Comparison of ENCODE assay signal across 14 cellular contexts in the genomic region with DNA sequence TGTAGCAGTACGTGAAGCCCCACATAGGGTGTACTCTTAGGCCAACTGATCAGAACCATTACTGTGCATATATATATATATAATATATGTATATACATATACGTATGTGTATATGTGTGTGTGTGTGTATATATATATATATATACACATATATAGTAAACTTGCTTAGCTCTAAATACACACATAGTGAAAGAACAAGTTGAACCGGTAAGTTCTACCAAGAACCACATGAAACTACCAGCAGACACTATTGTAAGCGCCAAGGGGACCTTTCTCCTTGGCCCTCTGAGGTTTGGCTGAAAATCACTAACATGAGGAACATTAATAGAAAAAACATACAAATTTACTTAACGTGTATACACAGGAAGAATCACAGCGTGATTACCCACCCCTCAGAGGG. TPM values are rescaled to one million over a fixed set of nuclear protein-coding genes. Genes with fewer than 3 reads are reported as not detected.
A peak's percentile ranks its signal among the peaks of the same experiment; 100 is the strongest.
DNase-seq lines count a peak whose midpoint lies in the region; ATAC-seq and TF ChIP-seq lines count a peak whose summit lies in the region.
"Had no signal": no experiment of that assay in that cellular context is flagged by ENCODE, and none has a peak within 500 bp of the region (broad histone marks: within the 10 kb centered on the region; RNA-seq: fewer than 3 reads in every experiment).

No MANE protein-coding gene starts in this region.

- H3K27ac Mint-ChIP-seq in neural progenitor cell = no peak overlapping the region
- no peak overlapping the region for H3K27ac Mint-ChIP-seq in osteocyte (ENCODE audit: unreplicated experiment)
- H3K27ac Mint-ChIP-seq: activated CD4-positive, alpha-beta T cell treated with anti-CD3 and anti-CD28 coated beads for 36 hours; activated naive CD4-positive, alpha-beta T cell treated with anti-CD3 and anti-CD28 coated beads, Interleukin-2, amount 50 U/mL, for 24 hours had no signal

- H3K4me1 ChIP-seq in DOHH2 (ENCODE audit: control insufficient read depth, low read length) = peaks cover 23% of the 10 kb centered on the region
- no peaks in the 10 kb centered on the region for H3K4me1 ChIP-seq in NT2/D1 (ENCODE audit: insufficient read depth, insufficient read length)
- peaks cover 1% of the 10 kb centered on the region for H3K4me1 ChIP-seq in endocrine pancreas (ENCODE audit: control insufficient read depth, insufficient read depth, low read length)
- peaks cover 13% of the 10 kb centered on the region for H3K4me1 ChIP-seq in neural progenitor cell
- peaks cover 34% of the 10 kb centered on the region for H3K4me1 ChIP-seq in suprapubic skin

- H3K4me1 Mint-ChIP-seq in neural progenitor cell (peaks cover 11% of the 10 kb centered on the region), osteocyte (ENCODE audit: unreplicated experiment) (peaks cover 15% of the 10 kb centered on the region)

- H3K9me2 ChIP-seq in DOHH2 (replicated peaks; ENCODE audit: control insufficient read depth, low read length) = no peaks in the 10 kb centered on the region

- H3K27me3 ChIP-seq in DOHH2 (ENCODE audit: control insufficient read depth, low read length) (peaks cover 3% of the 10 kb centered on the region; the same call in 1 of the 2 replicates), NT2/D1 (ENCODE audit: insufficient read depth, insufficient read length) (no peaks in the 10 kb centered on the region), endocrine pancreas (ENCODE audit: control insufficient read depth, insufficient read depth, low read length) (no peaks in the 10 kb centered on the region), neural progenitor cell (no peaks in the 10 kb centered on the region), suprapubic skin (no peaks in the 10 kb centered on the region)

- no peaks in the 10 kb centered on the region for H3K9me3 Mint-ChIP-seq in neural progenitor cell
- H3K9me3 Mint-ChIP-seq in osteocyte (ENCODE audit: unreplicated experiment) = no peaks in the 10 kb centered on the region
- H3K9me3 Mint-ChIP-seq: activated naive CD4-positive, alpha-beta T cell treated with anti-CD3 and anti-CD28 coated beads, Interleukin-2, amount 50 U/mL, for 24 hours had no signal

- H3K9me3 ChIP-seq in DOHH2 (ENCODE audit: control insufficient read depth, insufficient read depth, low read length) (no peaks in the 10 kb centered on the region), NT2/D1 (ENCODE audit: insufficient read depth, low read length) (no peaks in the 10 kb centered on the region), endocrine pancreas (ENCODE audit: control insufficient read depth, low read length) (no peaks in the 10 kb centered on the region), neural progenitor cell (ENCODE audit: low read depth) (no peaks in the 10 kb centered on the region), suprapubic skin (no peaks in the 10 kb centered on the region)
- H3K9me3 ChIP-seq: left ventricle myocardium inferior had no signal

- H3K36me3 ChIP-seq in DOHH2 (ENCODE audit: control insufficient read depth, low read length) = peaks cover 8% of the 10 kb centered on the region
- peaks cover 6% of the 10 kb centered on the region for H3K36me3 ChIP-seq in NT2/D1 (ENCODE audit: insufficient read depth, insufficient read length, low read length)
- H3K36me3 ChIP-seq in endocrine pancreas (ENCODE audit: control insufficient read depth, insufficient read depth, low read length) = no peaks in the 10 kb centered on the region
- H3K36me3 ChIP-seq in neural progenitor cell = no peaks in the 10 kb centered on the region
- no peaks in the 10 kb centered on the region for H3K36me3 ChIP-seq in suprapubic skin
- H3K36me3 ChIP-seq: left ventricle myocardium inferior had no signal

- H4K20me1 ChIP-seq in DOHH2 (ENCODE audit: control insufficient read depth, insufficient read depth, low read depth, low read length) = peaks cover 5% of the 10 kb centered on the region; the same call in 1 of the 2 replicates
- peaks cover 4% of the 10 kb centered on the region for H4K20me1 ChIP-seq in neural progenitor cell (ENCODE audit: low read depth)

- H3K9ac ChIP-seq in NT2/D1 (ENCODE audit: insufficient read length, low read depth) = peak overlapping the region; percentile 91
- no peak overlapping the region for H3K9ac ChIP-seq in endocrine pancreas (ENCODE audit: control insufficient read depth, insufficient read depth, low read length)
- H3K9ac ChIP-seq in neural progenitor cell = no peak overlapping the region

- WGBS in suprapubic skin = 64% methylated on average over 6 of the region's 6 CpGs

- H3K36me3 Mint-ChIP-seq in neural progenitor cell = peaks cover 4% of the 10 kb centered on the region
- peaks cover 1% of the 10 kb centered on the region for H3K36me3 Mint-ChIP-seq in osteocyte (ENCODE audit: unreplicated experiment)

- no peak for TF ChIP-seq POLR2A in suprapubic skin (IDR thresholded peaks at IDR 0.05)

- TF ChIP-seq CTCF in DOHH2 (IDR thresholded peaks at IDR 0.05; ENCODE audit: low read depth, low read length, poor library complexity, severe bottlenecking) (no peak), neural progenitor cell (IDR thresholded peaks at IDR 0.05) (no peak), osteocyte (IDR thresholded peaks at IDR 0.05) (no peak), suprapubic skin (IDR thresholded peaks at IDR 0.05) (no peak)

- no peak overlapping the region for H3K4me3 Mint-ChIP-seq in neural progenitor cell
- H3K4me3 Mint-ChIP-seq in osteocyte (ENCODE audit: unreplicated experiment) = no peak overlapping the region
- H3K4me3 Mint-ChIP-seq: activated CD4-positive, alpha-beta T cell treated with anti-CD3 and anti-CD28 coated beads for 36 hours; activated naive CD4-positive, alpha-beta T cell treated with anti-CD3 and anti-CD28 coated beads, Interleukin-2, amount 50 U/mL, for 24 hours had no signal

- peak overlapping the region; percentile 97 for H3K4me3 ChIP-seq in DOHH2 (ENCODE audit: low read length)
- H3K4me3 ChIP-seq in NT2/D1 (ENCODE audit: insufficient read length, low read depth) = no peak overlapping the region
- peak overlapping the region; percentile 90 for H3K4me3 ChIP-seq in endocrine pancreas (ENCODE audit: control insufficient read depth, insufficient read depth, low read length)
- H3K4me3 ChIP-seq in neural progenitor cell = peak overlapping the region; percentile 79
- H3K4me3 ChIP-seq in suprapubic skin = no peak overlapping the region

- no peak overlapping the region for H3K27ac ChIP-seq in DOHH2 (ENCODE audit: low read depth, low read length)
- H3K27ac ChIP-seq in neural progenitor cell = no peak overlapping the region
- no peak overlapping the region for H3K27ac ChIP-seq in suprapubic skin

- ATAC-seq in HG03520 (IDR thresholded peaks at IDR 0.05; ENCODE audit: unreplicated experiment) = no peak
- ATAC-seq: activated CD4-positive, alpha-beta T cell treated with anti-CD3 and anti-CD28 coated beads for 36 hours had no signal

- no peak overlapping the region for H2AFZ ChIP-seq in neural progenitor cell (replicated peaks)

- H3F3A ChIP-seq in DOHH2 (ENCODE audit: control insufficient read depth, insufficient read depth) = no peaks in the 10 kb centered on the region
- H3F3A ChIP-seq in neural progenitor cell (ENCODE audit: low read depth) = peaks cover 18% of the 10 kb centered on the region

- H3K27me3 Mint-ChIP-seq in neural progenitor cell (ENCODE audit: insufficient read depth, low read depth) = no peaks in the 10 kb centered on the region
- no peaks in the 10 kb centered on the region for H3K27me3 Mint-ChIP-seq in osteocyte (ENCODE audit: unreplicated experiment)
- H3K27me3 Mint-ChIP-seq: activated CD4-positive, alpha-beta T cell treated with anti-CD3 and anti-CD28 coated beads for 36 hours; activated naive CD4-positive, alpha-beta T cell treated with anti-CD3 and anti-CD28 coated beads, Interleukin-2, amount 50 U/mL, for 24 hours had no signal

- DNase-seq in NT2/D1 (ENCODE audit: low read depth, low spot score) (no peak), neural progenitor cell (ENCODE audit: low spot score) (no peak), osteocyte (ENCODE audit: extremely low spot score, unreplicated experiment) (no peak), suprapubic skin (ENCODE audit: low spot score in 2 of 2) (no peak), DMS53 treated with DMSO at 0.1 percent for 48 hours (lab: John Stamatoyannopoulos, UW; ENCODE audit: unreplicated experiment) (no peak)
- DNase-seq: activated CD4-positive, alpha-beta T cell treated with anti-CD3 and anti-CD28 coated beads for 36 hours; HCEC 1CT; left ventricle myocardium inferior; NCI-H2029; RPMI8226 had no signal

- H3K4me2 ChIP-seq in DOHH2 (ENCODE audit: low read length) = peak overlapping the region; percentile 94
- peak overlapping the region; percentile 85 for H3K4me2 ChIP-seq in neural progenitor cell

- H3K79me2 ChIP-seq in DOHH2 (ENCODE audit: control insufficient read depth, low read length) = peaks cover 40% of the 10 kb centered on the region
- peaks cover 48% of the 10 kb centered on the region for H3K79me2 ChIP-seq in neural progenitor cell (ENCODE audit: low read depth)

- TF ChIP-seq EP300 in suprapubic skin (IDR thresholded peaks at IDR 0.05) = no peak

RNA-seq across cellular contexts. Expression of a gene that starts 1.8 kb away (rescaled TPM):
- total RNA-seq in neural progenitor cell (ENCODE audit: low replicate concordance) (73.6 and 123 TPM in 2 replicates), osteocyte (237 and 246 TPM in 2 replicates), suprapubic skin (10 to 100 TPM; 30.0 to 60.0 (median 39.2) TPM)

Comparison
In these comparisons a context has a peak if more than half of its experiments do, and no peak if none do; other contexts are left out.
1. H3K4me3 ChIP-seq: peak in DOHH2 (single experiment), endocrine pancreas (single experiment) and neural progenitor cell (single experiment); none in NT2/D1 (single experiment) and suprapubic skin (single experiment).